ENCODE assay signal across 1 cellular context in the genomic region with DNA sequence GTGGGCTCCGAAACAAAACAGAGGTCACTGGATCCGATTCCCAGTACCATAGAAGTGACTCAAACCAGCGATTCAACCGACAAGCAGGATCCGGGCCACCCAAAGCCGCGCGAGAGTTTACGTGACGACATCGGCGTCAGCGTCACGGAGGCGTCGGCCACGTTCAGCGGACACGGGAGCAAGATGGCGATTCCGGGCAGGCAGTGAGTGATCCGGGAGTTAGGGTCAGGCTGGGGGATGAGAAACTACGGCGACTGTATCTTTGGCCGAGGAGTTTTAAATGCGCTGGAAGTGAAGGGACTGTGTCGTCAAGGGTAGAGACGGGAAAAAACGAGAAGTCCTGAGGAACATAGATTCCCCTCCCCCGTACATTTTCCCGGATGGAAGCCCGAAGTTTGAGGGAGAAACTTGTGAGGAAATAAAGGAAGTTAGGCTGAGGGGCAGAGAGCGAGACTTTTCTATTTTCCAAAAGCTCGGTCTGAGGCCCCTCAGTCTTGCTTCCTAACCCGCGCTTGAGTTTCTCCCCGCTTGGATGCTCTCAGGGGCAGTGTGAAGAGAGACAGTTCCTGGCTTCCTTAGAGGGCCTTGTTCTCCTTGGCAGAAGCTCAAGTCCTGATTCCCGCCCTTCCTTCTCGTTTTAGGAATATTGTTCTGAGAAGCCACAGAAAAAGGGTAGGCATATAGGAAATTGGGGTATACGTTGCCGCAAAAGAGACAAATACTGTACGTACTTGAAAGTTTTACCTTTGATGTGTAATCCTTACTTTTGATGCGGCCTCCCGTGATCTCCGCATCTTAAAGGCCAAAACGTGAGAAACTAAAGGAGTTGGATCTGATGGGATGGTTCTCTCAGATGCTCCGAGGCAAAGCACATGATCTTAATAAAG.
TF ChIP-seq lines count a peak whose summit lies in the region.

A gene with protein sequence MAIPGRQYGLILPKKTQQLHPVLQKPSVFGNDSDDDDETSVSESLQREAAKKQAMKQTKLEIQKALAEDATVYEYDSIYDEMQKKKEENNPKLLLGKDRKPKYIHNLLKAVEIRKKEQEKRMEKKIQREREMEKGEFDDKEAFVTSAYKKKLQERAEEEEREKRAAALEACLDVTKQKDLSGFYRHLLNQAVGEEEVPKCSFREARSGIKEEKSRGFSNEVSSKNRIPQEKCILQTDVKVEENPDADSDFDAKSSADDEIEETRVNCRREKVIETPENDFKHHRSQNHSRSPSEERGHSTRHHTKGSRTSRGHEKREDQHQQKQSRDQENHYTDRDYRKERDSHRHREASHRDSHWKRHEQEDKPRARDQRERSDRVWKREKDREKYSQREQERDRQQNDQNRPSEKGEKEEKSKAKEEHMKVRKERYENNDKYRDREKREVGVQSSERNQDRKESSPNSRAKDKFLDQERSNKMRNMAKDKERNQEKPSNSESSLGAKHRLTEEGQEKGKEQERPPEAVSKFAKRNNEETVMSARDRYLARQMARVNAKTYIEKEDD (plus strand): TSS at position 156 of the 887 bp plus-strand sequence. CDS start 28 bp downstream, at position 184.

TF ChIP-seq in HepG2, 621 proteins besides CTCF, POLR2A, EP300 and RAD21 (continued from another document and continues in another):
- TF ChIP-seq, protein P1, sequence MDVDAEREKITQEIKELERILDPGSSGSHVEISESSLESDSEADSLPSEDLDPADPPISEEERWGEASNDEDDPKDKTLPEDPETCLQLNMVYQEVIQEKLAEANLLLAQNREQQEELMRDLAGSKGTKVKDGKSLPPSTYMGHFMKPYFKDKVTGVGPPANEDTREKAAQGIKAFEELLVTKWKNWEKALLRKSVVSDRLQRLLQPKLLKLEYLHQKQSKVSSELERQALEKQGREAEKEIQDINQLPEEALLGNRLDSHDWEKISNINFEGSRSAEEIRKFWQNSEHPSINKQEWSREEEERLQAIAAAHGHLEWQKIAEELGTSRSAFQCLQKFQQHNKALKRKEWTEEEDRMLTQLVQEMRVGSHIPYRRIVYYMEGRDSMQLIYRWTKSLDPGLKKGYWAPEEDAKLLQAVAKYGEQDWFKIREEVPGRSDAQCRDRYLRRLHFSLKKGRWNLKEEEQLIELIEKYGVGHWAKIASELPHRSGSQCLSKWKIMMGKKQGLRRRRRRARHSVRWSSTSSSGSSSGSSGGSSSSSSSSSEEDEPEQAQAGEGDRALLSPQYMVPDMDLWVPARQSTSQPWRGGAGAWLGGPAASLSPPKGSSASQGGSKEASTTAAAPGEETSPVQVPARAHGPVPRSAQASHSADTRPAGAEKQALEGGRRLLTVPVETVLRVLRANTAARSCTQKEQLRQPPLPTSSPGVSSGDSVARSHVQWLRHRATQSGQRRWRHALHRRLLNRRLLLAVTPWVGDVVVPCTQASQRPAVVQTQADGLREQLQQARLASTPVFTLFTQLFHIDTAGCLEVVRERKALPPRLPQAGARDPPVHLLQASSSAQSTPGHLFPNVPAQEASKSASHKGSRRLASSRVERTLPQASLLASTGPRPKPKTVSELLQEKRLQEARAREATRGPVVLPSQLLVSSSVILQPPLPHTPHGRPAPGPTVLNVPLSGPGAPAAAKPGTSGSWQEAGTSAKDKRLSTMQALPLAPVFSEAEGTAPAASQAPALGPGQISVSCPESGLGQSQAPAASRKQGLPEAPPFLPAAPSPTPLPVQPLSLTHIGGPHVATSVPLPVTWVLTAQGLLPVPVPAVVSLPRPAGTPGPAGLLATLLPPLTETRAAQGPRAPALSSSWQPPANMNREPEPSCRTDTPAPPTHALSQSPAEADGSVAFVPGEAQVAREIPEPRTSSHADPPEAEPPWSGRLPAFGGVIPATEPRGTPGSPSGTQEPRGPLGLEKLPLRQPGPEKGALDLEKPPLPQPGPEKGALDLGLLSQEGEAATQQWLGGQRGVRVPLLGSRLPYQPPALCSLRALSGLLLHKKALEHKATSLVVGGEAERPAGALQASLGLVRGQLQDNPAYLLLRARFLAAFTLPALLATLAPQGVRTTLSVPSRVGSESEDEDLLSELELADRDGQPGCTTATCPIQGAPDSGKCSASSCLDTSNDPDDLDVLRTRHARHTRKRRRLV (CRISPR knock-in tag; IDR thresholded peaks at IDR 0.05), result 0 out of 2 replicates have a peak, but pooled peaks have one; percentile 38
- TF ChIP-seq NFKB2 (CRISPR knock-in tag; IDR thresholded peaks at IDR 0.05; ENCODE audit: borderline replicate concordance) (peak; percentile 72; the same call in 1 of the 2 replicates), SUZ12 (IDR thresholded peaks at IDR 0.05; ENCODE audit: low read depth, low read length) (no peak), CEBPG (CRISPR knock-in tag; IDR thresholded peaks at IDR 0.05) (peak; percentile 76), CREM (IDR thresholded peaks at IDR 0.05) (peak; percentile 92), CREM (CRISPR knock-in tag; IDR thresholded peaks at IDR 0.05) (0 out of 2 replicates have a peak, but pooled peaks have one; percentile 35), ZNF451 (CRISPR knock-in tag; IDR thresholded peaks at IDR 0.05) (peak; percentile 89), BRD4 (CRISPR knock-in tag; IDR thresholded peaks at IDR 0.05) (peak; percentile 98), ZNF720 (CRISPR knock-in tag; IDR thresholded peaks at IDR 0.05) (no peak), DMAP1 (CRISPR knock-in tag; IDR thresholded peaks at IDR 0.05) (peak; percentile 86), SAP130 (CRISPR knock-in tag; IDR thresholded peaks at IDR 0.05; ENCODE audit: low read depth) (peak; percentile 85), TOE1 (CRISPR knock-in tag; IDR thresholded peaks at IDR 0.05) (no peak), HOXA3 (CRISPR knock-in tag; IDR thresholded peaks at IDR 0.05) (peak; percentile 94), ARHGAP35 (CRISPR knock-in tag; IDR thresholded peaks at IDR 0.05; ENCODE audit: borderline replicate concordance) (no peak), ZNF564 (CRISPR knock-in tag; IDR thresholded peaks at IDR 0.05) (peak; percentile 63; the same call in 1 of the 2 replicates), ZNF709 (CRISPR knock-in tag; IDR thresholded peaks at IDR 0.05) (0 out of 2 replicates have a peak, but pooled peaks have one; percentile 32), ZNF777 (CRISPR knock-in tag; IDR thresholded peaks at IDR 0.05) (peak; percentile 44; the same call in 1 of the 2 replicates), MTA1 (CRISPR knock-in tag; IDR thresholded peaks at IDR 0.05; ENCODE audit: borderline replicate concordance) (peak; percentile 26; the same call in 1 of the 2 replicates), HDAC1 (CRISPR knock-in tag; IDR thresholded peaks at IDR 0.05) (peak; percentile 71; the same call in 1 of the 2 replicates), ATF7-NPFF (CRISPR knock-in tag; IDR thresholded peaks at IDR 0.05; ENCODE audit: low read depth) (peak; percentile 65), HNRNPLL (IDR thresholded peaks at IDR 0.05; ENCODE audit: low read depth, low read length, poor library complexity, severe bottlenecking) (peak; percentile 18)
- TF ChIP-seq, protein P2, sequence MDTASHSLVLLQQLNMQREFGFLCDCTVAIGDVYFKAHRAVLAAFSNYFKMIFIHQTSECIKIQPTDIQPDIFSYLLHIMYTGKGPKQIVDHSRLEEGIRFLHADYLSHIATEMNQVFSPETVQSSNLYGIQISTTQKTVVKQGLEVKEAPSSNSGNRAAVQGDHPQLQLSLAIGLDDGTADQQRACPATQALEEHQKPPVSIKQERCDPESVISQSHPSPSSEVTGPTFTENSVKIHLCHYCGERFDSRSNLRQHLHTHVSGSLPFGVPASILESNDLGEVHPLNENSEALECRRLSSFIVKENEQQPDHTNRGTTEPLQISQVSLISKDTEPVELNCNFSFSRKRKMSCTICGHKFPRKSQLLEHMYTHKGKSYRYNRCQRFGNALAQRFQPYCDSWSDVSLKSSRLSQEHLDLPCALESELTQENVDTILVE (CRISPR knock-in tag; IDR thresholded peaks at IDR 0.05), result 0 out of 2 replicates have a peak, but pooled peaks have one; percentile 57
- TF ChIP-seq, protein P3, sequence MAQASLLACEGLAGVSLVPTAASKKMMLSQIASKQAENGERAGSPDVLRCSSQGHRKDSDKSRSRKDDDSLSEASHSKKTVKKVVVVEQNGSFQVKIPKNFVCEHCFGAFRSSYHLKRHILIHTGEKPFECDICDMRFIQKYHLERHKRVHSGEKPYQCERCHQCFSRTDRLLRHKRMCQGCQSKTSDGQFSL (CRISPR knock-in tag; IDR thresholded peaks at IDR 0.05), result no peak
- TF ChIP-seq, protein P4, sequence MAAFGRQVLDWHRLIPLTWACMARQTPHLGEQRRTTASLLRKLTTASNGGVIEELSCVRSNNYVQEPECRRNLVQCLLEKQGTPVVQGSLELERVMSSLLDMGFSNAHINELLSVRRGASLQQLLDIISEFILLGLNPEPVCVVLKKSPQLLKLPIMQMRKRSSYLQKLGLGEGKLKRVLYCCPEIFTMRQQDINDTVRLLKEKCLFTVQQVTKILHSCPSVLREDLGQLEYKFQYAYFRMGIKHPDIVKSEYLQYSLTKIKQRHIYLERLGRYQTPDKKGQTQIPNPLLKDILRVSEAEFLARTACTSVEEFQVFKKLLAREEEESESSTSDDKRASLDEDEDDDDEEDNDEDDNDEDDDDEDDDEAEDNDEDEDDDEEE (CRISPR knock-in tag; IDR thresholded peaks at IDR 0.05), result 0 out of 2 replicates have a peak, but pooled peaks have one; percentile 29
- TF ChIP-seq, protein P5, sequence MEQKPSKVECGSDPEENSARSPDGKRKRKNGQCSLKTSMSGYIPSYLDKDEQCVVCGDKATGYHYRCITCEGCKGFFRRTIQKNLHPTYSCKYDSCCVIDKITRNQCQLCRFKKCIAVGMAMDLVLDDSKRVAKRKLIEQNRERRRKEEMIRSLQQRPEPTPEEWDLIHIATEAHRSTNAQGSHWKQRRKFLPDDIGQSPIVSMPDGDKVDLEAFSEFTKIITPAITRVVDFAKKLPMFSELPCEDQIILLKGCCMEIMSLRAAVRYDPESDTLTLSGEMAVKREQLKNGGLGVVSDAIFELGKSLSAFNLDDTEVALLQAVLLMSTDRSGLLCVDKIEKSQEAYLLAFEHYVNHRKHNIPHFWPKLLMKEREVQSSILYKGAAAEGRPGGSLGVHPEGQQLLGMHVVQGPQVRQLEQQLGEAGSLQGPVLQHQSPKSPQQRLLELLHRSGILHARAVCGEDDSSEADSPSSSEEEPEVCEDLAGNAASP (CRISPR knock-in tag; IDR thresholded peaks at IDR 0.05; ENCODE audit: borderline replicate concordance), result peak; percentile 19; the same call in 1 of the 2 replicates
- TF ChIP-seq, protein P6, sequence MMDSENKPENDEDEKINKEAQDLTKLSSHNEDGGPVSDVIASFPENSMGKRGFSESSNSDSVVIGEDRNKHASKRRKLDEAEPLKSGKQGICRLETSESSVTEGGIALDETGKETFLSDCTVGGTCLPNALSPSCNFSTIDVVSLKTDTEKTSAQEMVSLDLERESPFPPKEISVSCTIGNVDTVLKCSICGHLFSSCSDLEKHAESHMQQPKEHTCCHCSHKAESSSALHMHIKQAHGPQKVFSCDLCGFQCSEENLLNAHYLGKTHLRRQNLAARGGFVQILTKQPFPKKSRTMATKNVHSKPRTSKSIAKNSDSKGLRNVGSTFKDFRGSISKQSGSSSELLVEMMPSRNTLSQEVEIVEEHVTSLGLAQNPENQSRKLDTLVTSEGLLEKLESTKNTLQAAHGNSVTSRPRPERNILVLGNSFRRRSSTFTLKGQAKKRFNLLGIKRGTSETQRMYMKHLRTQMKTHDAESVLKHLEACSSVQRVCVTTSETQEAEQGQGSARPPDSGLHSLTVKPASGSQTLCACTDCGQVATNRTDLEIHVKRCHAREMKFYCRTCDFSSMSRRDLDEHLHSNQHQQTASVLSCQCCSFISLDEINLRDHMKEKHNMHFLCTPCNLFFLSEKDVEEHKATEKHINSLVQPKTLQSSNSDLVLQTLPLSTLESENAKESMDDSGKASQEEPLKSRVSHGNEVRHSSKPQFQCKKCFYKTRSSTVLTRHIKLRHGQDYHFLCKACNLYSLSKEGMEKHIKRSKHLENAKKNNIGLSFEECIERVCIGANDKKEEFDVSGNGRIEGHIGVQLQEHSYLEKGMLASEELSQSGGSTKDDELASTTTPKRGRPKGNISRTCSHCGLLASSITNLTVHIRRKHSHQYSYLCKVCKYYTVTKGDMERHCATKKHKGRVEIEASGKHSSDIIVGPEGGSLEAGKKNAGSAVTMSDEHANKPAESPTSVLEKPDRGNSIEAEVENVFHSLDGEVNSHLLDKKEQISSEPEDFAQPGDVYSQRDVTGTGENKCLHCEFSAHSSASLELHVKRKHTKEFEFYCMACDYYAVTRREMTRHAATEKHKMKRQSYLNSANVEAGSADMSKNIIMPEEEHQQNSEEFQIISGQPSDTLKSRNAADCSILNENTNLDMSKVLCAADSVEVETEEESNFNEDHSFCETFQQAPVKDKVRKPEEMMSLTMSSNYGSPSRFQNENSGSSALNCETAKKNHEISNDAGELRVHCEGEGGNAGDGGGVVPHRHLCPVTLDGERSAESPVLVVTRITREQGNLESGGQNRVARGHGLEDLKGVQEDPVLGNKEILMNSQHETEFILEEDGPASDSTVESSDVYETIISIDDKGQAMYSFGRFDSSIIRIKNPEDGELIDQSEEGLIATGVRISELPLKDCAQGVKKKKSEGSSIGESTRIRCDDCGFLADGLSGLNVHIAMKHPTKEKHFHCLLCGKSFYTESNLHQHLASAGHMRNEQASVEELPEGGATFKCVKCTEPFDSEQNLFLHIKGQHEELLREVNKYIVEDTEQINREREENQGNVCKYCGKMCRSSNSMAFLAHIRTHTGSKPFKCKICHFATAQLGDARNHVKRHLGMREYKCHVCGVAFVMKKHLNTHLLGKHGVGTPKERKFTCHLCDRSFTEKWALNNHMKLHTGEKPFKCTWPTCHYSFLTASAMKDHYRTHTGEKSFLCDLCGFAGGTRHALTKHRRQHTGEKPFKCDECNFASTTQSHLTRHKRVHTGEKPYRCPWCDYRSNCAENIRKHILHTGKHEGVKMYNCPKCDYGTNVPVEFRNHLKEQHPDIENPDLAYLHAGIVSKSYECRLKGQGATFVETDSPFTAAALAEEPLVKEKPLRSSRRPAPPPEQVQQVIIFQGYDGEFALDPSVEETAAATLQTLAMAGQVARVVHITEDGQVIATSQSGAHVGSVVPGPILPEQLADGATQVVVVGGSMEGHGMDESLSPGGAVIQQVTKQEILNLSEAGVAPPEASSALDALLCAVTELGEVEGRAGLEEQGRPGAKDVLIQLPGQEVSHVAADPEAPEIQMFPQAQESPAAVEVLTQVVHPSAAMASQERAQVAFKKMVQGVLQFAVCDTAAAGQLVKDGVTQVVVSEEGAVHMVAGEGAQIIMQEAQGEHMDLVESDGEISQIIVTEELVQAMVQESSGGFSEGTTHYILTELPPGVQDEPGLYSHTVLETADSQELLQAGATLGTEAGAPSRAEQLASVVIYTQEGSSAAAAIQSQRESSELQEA (CRISPR knock-in tag; IDR thresholded peaks at IDR 0.05; ENCODE audit: not compliant biosample characterization), result no peak
- TF ChIP-seq, protein P7, sequence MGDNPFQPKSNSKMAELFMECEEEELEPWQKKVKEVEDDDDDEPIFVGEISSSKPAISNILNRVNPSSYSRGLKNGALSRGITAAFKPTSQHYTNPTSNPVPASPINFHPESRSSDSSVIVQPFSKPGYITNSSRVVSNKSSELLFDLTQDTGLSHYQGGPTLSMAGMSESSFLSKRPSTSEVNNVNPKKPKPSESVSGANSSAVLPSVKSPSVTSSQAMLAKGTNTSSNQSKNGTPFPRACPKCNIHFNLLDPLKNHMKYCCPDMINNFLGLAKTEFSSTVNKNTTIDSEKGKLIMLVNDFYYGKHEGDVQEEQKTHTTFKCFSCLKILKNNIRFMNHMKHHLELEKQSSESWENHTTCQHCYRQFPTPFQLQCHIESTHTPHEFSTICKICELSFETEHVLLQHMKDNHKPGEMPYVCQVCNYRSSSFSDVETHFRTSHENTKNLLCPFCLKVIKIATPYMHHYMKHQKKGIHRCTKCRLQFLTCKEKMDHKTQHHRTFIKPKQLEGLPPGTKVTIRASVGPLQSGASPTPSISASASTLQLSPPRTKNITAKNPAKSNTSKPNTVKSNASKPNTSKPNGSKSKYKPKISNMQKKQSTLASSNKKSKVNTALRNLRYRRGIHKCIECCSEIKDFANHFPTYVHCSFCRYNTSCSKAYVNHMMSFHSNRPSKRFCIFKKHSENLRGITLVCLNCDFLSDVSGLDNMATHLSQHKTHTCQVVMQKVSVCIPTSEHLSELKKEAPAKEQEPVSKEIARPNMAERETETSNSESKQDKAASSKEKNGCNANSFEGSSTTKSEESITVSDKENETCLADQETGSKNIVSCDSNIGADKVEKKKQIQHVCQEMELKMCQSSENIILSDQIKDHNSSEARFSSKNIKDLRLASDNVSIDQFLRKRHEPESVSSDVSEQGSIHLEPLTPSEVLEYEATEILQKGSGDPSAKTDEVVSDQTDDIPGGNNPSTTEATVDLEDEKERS (CRISPR knock-in tag; IDR thresholded peaks at IDR 0.05), result no peak
